In genomic region chr19:39253374-39254149, GRCh38 we compare ENCODE assay signal across 30 cellular contexts. TPM values are rescaled to one million over a fixed set of nuclear protein-coding genes. Genes with fewer than 3 reads are reported as not detected.
"Had no signal": no experiment of that assay in that cellular context is flagged by ENCODE, and none has a peak within 500 bp of the region (broad histone marks: within the 10 kb centered on the region; RNA-seq: fewer than 3 reads in every experiment).

No MANE protein-coding gene starts in this region.

- H3K4me3 ChIP-seq: ascending aorta, SK-N-MC had no signal

- H3K4me3 Mint-ChIP-seq: activated CD4-positive, alpha-beta T cell treated with anti-CD3 and anti-CD28 coated beads, Interleukin-2, amount 10 ng/mL, durations not matched to agents 7 days and 5 days; activated CD8-positive, alpha-beta T cell treated with anti-CD3 and anti-CD28 coated beads, Interleukin-2, amount 10 ng/mL, durations not matched to agents 7 days and 5 days; activated naive CD8-positive, alpha-beta T cell; activated T-cell treated with anti-CD3 and anti-CD28 coated beads, Interleukin-2, amount 50 U/mL, for 24 hours; T-helper 2 cell treated with Interferon-gamma antibody and Interleukin-4, amounts not matched to agents 5 μg/mL and 100 μg/mL, for 36 hours had no signal

- FAIRE-seq: TTC549 had no signal

- H3K9me3 ChIP-seq: ascending aorta had no signal

- H3K9me3 Mint-ChIP-seq: activated CD4-positive, alpha-beta T cell treated with anti-CD3 and anti-CD28 coated beads, Interleukin-2, amount 10 ng/mL, durations not matched to agents 7 days and 5 days; activated T-cell treated with anti-CD3 and anti-CD28 coated beads, Interleukin-2, amount 50 U/mL, for 24 hours; activated T-helper 2 cell treated with anti-CD3 and anti-CD28 coated beads, Interferon-gamma antibody, Interleukin-2, Interleukin-4, amounts not matched to agents 10 μg/mL and 5 μg/mL and 100 μg/mL, durations not matched to agents 14 hours and 24 hours and 36 hours; T-helper 2 cell treated with Interferon-gamma antibody and Interleukin-4, amounts not matched to agents 5 μg/mL and 100 μg/mL, for 36 hours had no signal

- DNase-seq: activated CD4-positive, alpha-beta T cell treated with anti-CD3 and anti-CD28 coated beads, Interleukin-2, amount 10 ng/mL, durations not matched to agents 7 days and 5 days; activated CD4-positive, alpha-beta T cell treated with anti-CD3 and anti-CD28 coated beads, Interleukin-2, amount 50 U/mL, for 48 hours; activated CD8-positive, alpha-beta T cell treated with anti-CD3 and anti-CD28 coated beads, Interleukin-2, amount 10 ng/mL, durations not matched to agents 7 days and 5 days; activated gamma-delta T cell; activated naive CD4-positive, alpha-beta T cell treated with Interleukin-2 at 50 U/mL for 16 hours; activated T-cell treated with anti-CD3 and anti-CD28 coated beads, Interleukin-2, amount 50 U/mL, for 24 hours; amygdala; Kasumi-1; KG1; MM.1S; MV-4-11; NCI-H1092; NCI-H1436 treated with DMSO at 0.1 percent for 48 hours; NCI-H1694 treated with DMSO at 0.1 percent for 48 hours; NCI-H2029 treated with DMSO at 0.1 percent for 48 hours; NCI-H2107; NCI-H2171; NCI-H510A; NCI-H748 treated with DMSO at 0.1 percent for 48 hours; NK-92 treated with Interleukin-12 subunit alpha and Interleukin-12 subunit beta, amount 100 ng/mL, for 24 hours; Right ventricle myocardium superior had no signal

- H3K27ac Mint-ChIP-seq: activated CD4-positive, alpha-beta T cell treated with anti-CD3 and anti-CD28 coated beads, Interleukin-2, amount 10 ng/mL, durations not matched to agents 7 days and 5 days; activated CD8-positive, alpha-beta T cell treated with anti-CD3 and anti-CD28 coated beads, Interleukin-2, amount 10 ng/mL, durations not matched to agents 7 days and 5 days; activated naive CD8-positive, alpha-beta T cell; activated T-cell treated with anti-CD3 and anti-CD28 coated beads, Interleukin-2, amount 50 U/mL, for 24 hours; activated T-helper 2 cell treated with anti-CD3 and anti-CD28 coated beads, Interferon-gamma antibody, Interleukin-2, Interleukin-4, amounts not matched to agents 10 μg/mL and 5 μg/mL and 100 μg/mL, durations not matched to agents 14 hours and 24 hours and 36 hours; T-helper 2 cell treated with Interferon-gamma antibody and Interleukin-4, amounts not matched to agents 5 μg/mL and 100 μg/mL, for 36 hours had no signal

- H3K36me3 Mint-ChIP-seq: activated naive CD8-positive, alpha-beta T cell had no signal

- ATAC-seq: activated CD8-positive, alpha-beta T cell treated with anti-CD3 and anti-CD28 coated beads, Interleukin-2, amount 10 ng/mL, durations not matched to agents 7 days and 5 days had no signal

- H3K36me3 ChIP-seq: ascending aorta had no signal

- H3K4me1 ChIP-seq: ascending aorta had no signal

RNA-seq across cellular contexts. Expression of gene IFNL4, which starts 4.9 kb away (rescaled TPM):
- total RNA-seq: activated CD4-positive, alpha-beta T cell treated with anti-CD3 and anti-CD28 coated beads, Interleukin-2, amount 10 ng/mL, durations not matched to agents 7 days and 5 days; activated CD8-positive, alpha-beta T cell treated with anti-CD3 and anti-CD28 coated beads, Interleukin-2, amount 10 ng/mL, durations not matched to agents 7 days and 5 days; activated T-helper 2 cell treated with anti-CD3 and anti-CD28 coated beads, Interferon-gamma antibody, Interleukin-2, Interleukin-4, amounts not matched to agents 10 μg/mL and 5 μg/mL and 100 μg/mL, durations not matched to agents 14 hours and 24 hours and 36 hours; ascending aorta; cardiac septum; OCI-LY7; Right ventricle myocardium superior; T-helper 1 cell treated with Interleukin-12 subunit alpha and Interleukin-12 subunit beta and Interleukin-4 antibody, amounts not matched to agents 30 ng/mL and 1 ng/mL, for 36 hours had no signal

RNA-seq across cellular contexts. Expression of gene IFNL3, which starts 8.8 kb away (rescaled TPM):
- total RNA-seq: activated CD4-positive, alpha-beta T cell treated with anti-CD3 and anti-CD28 coated beads, Interleukin-2, amount 10 ng/mL, durations not matched to agents 7 days and 5 days; activated CD8-positive, alpha-beta T cell treated with anti-CD3 and anti-CD28 coated beads, Interleukin-2, amount 10 ng/mL, durations not matched to agents 7 days and 5 days; activated T-helper 2 cell treated with anti-CD3 and anti-CD28 coated beads, Interferon-gamma antibody, Interleukin-2, Interleukin-4, amounts not matched to agents 10 μg/mL and 5 μg/mL and 100 μg/mL, durations not matched to agents 14 hours and 24 hours and 36 hours; ascending aorta; cardiac septum; OCI-LY7; Right ventricle myocardium superior; T-helper 1 cell treated with Interleukin-12 subunit alpha and Interleukin-12 subunit beta and Interleukin-4 antibody, amounts not matched to agents 30 ng/mL and 1 ng/mL, for 36 hours had no signal

RNA-seq across cellular contexts. Expression of gene IFNL2, which starts 14.6 kb away (rescaled TPM):
- total RNA-seq: activated CD4-positive, alpha-beta T cell treated with anti-CD3 and anti-CD28 coated beads, Interleukin-2, amount 10 ng/mL, durations not matched to agents 7 days and 5 days; activated CD8-positive, alpha-beta T cell treated with anti-CD3 and anti-CD28 coated beads, Interleukin-2, amount 10 ng/mL, durations not matched to agents 7 days and 5 days; activated T-helper 2 cell treated with anti-CD3 and anti-CD28 coated beads, Interferon-gamma antibody, Interleukin-2, Interleukin-4, amounts not matched to agents 10 μg/mL and 5 μg/mL and 100 μg/mL, durations not matched to agents 14 hours and 24 hours and 36 hours; ascending aorta; cardiac septum; OCI-LY7; Right ventricle myocardium superior; T-helper 1 cell treated with Interleukin-12 subunit alpha and Interleukin-12 subunit beta and Interleukin-4 antibody, amounts not matched to agents 30 ng/mL and 1 ng/mL, for 36 hours had no signal

RNA-seq across cellular contexts. Expression of gene IFNL1, which starts 42.6 kb away (rescaled TPM):
- total RNA-seq: activated CD4-positive, alpha-beta T cell treated with anti-CD3 and anti-CD28 coated beads, Interleukin-2, amount 10 ng/mL, durations not matched to agents 7 days and 5 days; activated T-helper 2 cell treated with anti-CD3 and anti-CD28 coated beads, Interferon-gamma antibody, Interleukin-2, Interleukin-4, amounts not matched to agents 10 μg/mL and 5 μg/mL and 100 μg/mL, durations not matched to agents 14 hours and 24 hours and 36 hours; ascending aorta; cardiac septum; OCI-LY7; Right ventricle myocardium superior; T-helper 1 cell treated with Interleukin-12 subunit alpha and Interleukin-12 subunit beta and Interleukin-4 antibody, amounts not matched to agents 30 ng/mL and 1 ng/mL, for 36 hours had no signal

RNA-seq across cellular contexts. Expression of gene SYCN, which starts 49.5 kb away (rescaled TPM):
- total RNA-seq: activated CD4-positive, alpha-beta T cell treated with anti-CD3 and anti-CD28 coated beads, Interleukin-2, amount 10 ng/mL, durations not matched to agents 7 days and 5 days; activated CD8-positive, alpha-beta T cell treated with anti-CD3 and anti-CD28 coated beads, Interleukin-2, amount 10 ng/mL, durations not matched to agents 7 days and 5 days; activated T-helper 2 cell treated with anti-CD3 and anti-CD28 coated beads, Interferon-gamma antibody, Interleukin-2, Interleukin-4, amounts not matched to agents 10 μg/mL and 5 μg/mL and 100 μg/mL, durations not matched to agents 14 hours and 24 hours and 36 hours; ascending aorta; cardiac septum; OCI-LY7; Right ventricle myocardium superior; T-helper 1 cell treated with Interleukin-12 subunit alpha and Interleukin-12 subunit beta and Interleukin-4 antibody, amounts not matched to agents 30 ng/mL and 1 ng/mL, for 36 hours had no signal
